12 cellular contexts compared by ENCODE assay signal in genomic region chr1:157044326-157044725, GRCh38. TPM values are rescaled to one million over a fixed set of nuclear protein-coding genes. Genes with fewer than 3 reads are reported as not detected.
DNase-seq lines count a peak whose midpoint lies in the region; ATAC-seq and TF ChIP-seq lines count a peak whose summit lies in the region.
"Had no signal": no experiment of that assay in that cellular context is flagged by ENCODE, and none has a peak within 500 bp of the region (broad histone marks: within the 10 kb centered on the region; RNA-seq: fewer than 3 reads in every experiment).

No MANE protein-coding gene starts in this region.

- DNase-seq in brain microvascular endothelial cell = no peak
- DNase-seq in right lobe of liver = no peak
- no peak for DNase-seq in thyroid gland
- DNase-seq in T-helper 1 cell = no peak
- DNase-seq in activated T-helper 2 cell treated with anti-CD3 and anti-CD28 coated beads, Interferon-gamma antibody, Interleukin-2, Interleukin-4, amounts not matched to agents 10 μg/mL and 5 μg/mL and 100 μg/mL, durations not matched to agents 14 hours and 24 hours and 36 hours (ENCODE audit: low spot score) = no peak
- DNase-seq in NCI-H345 (lab: John Stamatoyannopoulos, UW) = no peak
- DNase-seq: activated B cell treated with CpG ODN at 0.5 μM for 24 hours; central memory CD4-positive, alpha-beta T cell; NCI-H2029 had no signal

- H3K4me1 ChIP-seq in HUES48 (ENCODE audit: control insufficient read depth, insufficient read depth, low read length) = peaks cover 34% of the 10 kb centered on the region
- peaks cover 0 to 36% (median 10%) of the 10 kb centered on the region in 4 donors for H3K4me1 ChIP-seq in right lobe of liver
- H3K4me1 ChIP-seq in thyroid gland = peaks cover 33 to 37% of the 10 kb centered on the region in 2 donors

- H3K9ac ChIP-seq in HUES48 (ENCODE audit: low read depth, low read length) = peak overlapping the region; percentile 82; the same call in 1 of the 2 replicates

- ATAC-seq in right lobe of liver = no peak

- peaks cover 6% of the 10 kb centered on the region for H3K4me1 Mint-ChIP-seq in activated T-helper 2 cell treated with anti-CD3 and anti-CD28 coated beads, Interferon-gamma antibody, Interleukin-2, Interleukin-4, amounts not matched to agents 10 μg/mL and 5 μg/mL and 100 μg/mL, durations not matched to agents 14 hours and 24 hours and 36 hours (ENCODE audit: low read depth)

- no peaks in the 10 kb centered on the region for H3K27me3 ChIP-seq in HUES48 (ENCODE audit: control insufficient read depth, insufficient read depth, low read length)
- no peaks in the 10 kb centered on the region for H3K27me3 ChIP-seq in brain microvascular endothelial cell (replicated peaks)
- no peaks in the 10 kb centered on the region for H3K27me3 ChIP-seq in right lobe of liver
- no peaks in the 10 kb centered on the region for H3K27me3 ChIP-seq in thyroid gland

- in situ Hi-C loops in brain microvascular endothelial cell (cut with HindIII; ENCODE audit: low pct_ligation_motif_present, low sequenced_read_pairs) = no loop called here

- TF ChIP-seq CTCF in brain microvascular endothelial cell (IDR thresholded peaks at IDR 0.05; ENCODE audit: low read depth, low read length, missing control alignments) (no peak), right lobe of liver (IDR thresholded peaks at IDR 0.05) (no peak), thyroid gland (IDR thresholded peaks at IDR 0.05) (no peak)

- peaks cover 81% of the 10 kb centered on the region for H3K27me3 Mint-ChIP-seq in activated T-helper 2 cell treated with anti-CD3 and anti-CD28 coated beads, Interferon-gamma antibody, Interleukin-2, Interleukin-4, amounts not matched to agents 10 μg/mL and 5 μg/mL and 100 μg/mL, durations not matched to agents 14 hours and 24 hours and 36 hours (ENCODE audit: low read depth)

- H3K4me3 ChIP-seq in HUES48 (ENCODE audit: low read depth, low read length) (peak overlapping the region; percentile 77), brain microvascular endothelial cell (ENCODE audit: low read depth, low read length) (peak overlapping the region; percentile 74), right lobe of liver (peak overlapping the region; percentile 56 to 70 (median 68)), thyroid gland (replicated peaks in 1 of 3) (peak overlapping the region in 2 of 3 donors; percentile 2 to 54)

- intact Hi-C loops in right lobe of liver (cut with DNase I) = no loop called here
- intact Hi-C loops in thyroid gland (cut with DNase I) = no loop called here
- intact Hi-C loops in activated T-helper 2 cell treated with anti-CD3 and anti-CD28 coated beads, Interferon-gamma antibody, Interleukin-2, Interleukin-4, amounts not matched to agents 10 μg/mL and 5 μg/mL and 100 μg/mL, durations not matched to agents 14 hours and 24 hours and 36 hours (cut with micrococcal nuclease) = no loop called here

- no peaks in the 10 kb centered on the region for H3K9me3 Mint-ChIP-seq in activated T-helper 2 cell treated with anti-CD3 and anti-CD28 coated beads, Interferon-gamma antibody, Interleukin-2, Interleukin-4, amounts not matched to agents 10 μg/mL and 5 μg/mL and 100 μg/mL, durations not matched to agents 14 hours and 24 hours and 36 hours
- H3K9me3 Mint-ChIP-seq: activated B cell treated with CpG ODN at 0.5 μM for 24 hours; stimulated activated naive CD8-positive, alpha-beta T cell treated with anti-CD3 and anti-CD28 coated beads, Interleukin-15, Interleukin-2, amounts not matched to agents 100 ng/mL and 50 ng/mL, for 24 hours had no signal

- no peaks in the 10 kb centered on the region for H3K36me3 Mint-ChIP-seq in activated T-helper 2 cell treated with anti-CD3 and anti-CD28 coated beads, Interferon-gamma antibody, Interleukin-2, Interleukin-4, amounts not matched to agents 10 μg/mL and 5 μg/mL and 100 μg/mL, durations not matched to agents 14 hours and 24 hours and 36 hours (ENCODE audit: low read depth)

- no peak overlapping the region for H3K27ac Mint-ChIP-seq in activated T-helper 2 cell treated with anti-CD3 and anti-CD28 coated beads, Interferon-gamma antibody, Interleukin-2, Interleukin-4, amounts not matched to agents 10 μg/mL and 5 μg/mL and 100 μg/mL, durations not matched to agents 14 hours and 24 hours and 36 hours
- H3K27ac Mint-ChIP-seq: activated B cell treated with CpG ODN at 0.5 μM for 24 hours; stimulated activated naive CD8-positive, alpha-beta T cell treated with anti-CD3 and anti-CD28 coated beads, Interleukin-15, Interleukin-2, amounts not matched to agents 100 ng/mL and 50 ng/mL, for 24 hours had no signal

- H3K4me3 Mint-ChIP-seq in activated T-helper 2 cell treated with anti-CD3 and anti-CD28 coated beads, Interferon-gamma antibody, Interleukin-2, Interleukin-4, amounts not matched to agents 10 μg/mL and 5 μg/mL and 100 μg/mL, durations not matched to agents 14 hours and 24 hours and 36 hours (ENCODE audit: low read depth) = no peak overlapping the region

- H3K27ac ChIP-seq in HUES48 (ENCODE audit: low read depth, low read length) (no peak overlapping the region), brain microvascular endothelial cell (no peak overlapping the region), right lobe of liver (no peak overlapping the region), thyroid gland (no peak overlapping the region)

- TF ChIP-seq POLR2A in right lobe of liver (IDR thresholded peaks at IDR 0.05) (no peak), thyroid gland (IDR thresholded peaks at IDR 0.05) (no peak)

- WGBS in right lobe of liver (ENCODE audit: insufficient coverage, low coverage, low lambda C conversion rate, missing lambda C conversion rate) = 40% methylated on average over 6 of the region's 6 CpGs
- 26 to 28% methylated on average over 6 of the region's 6 CpGs for WGBS in thyroid gland, 2 donors

- H3K36me3 ChIP-seq in HUES48 (ENCODE audit: control insufficient read depth, insufficient read depth, low read length) (no peaks in the 10 kb centered on the region), brain microvascular endothelial cell (replicated peaks) (no peaks in the 10 kb centered on the region), right lobe of liver (no peaks in the 10 kb centered on the region), thyroid gland (no peaks in the 10 kb centered on the region)
- H3K36me3 ChIP-seq: neutrophil had no signal

- H3K9me3 ChIP-seq in HUES48 (ENCODE audit: control insufficient read depth, insufficient read depth, low read length) = no peaks in the 10 kb centered on the region
- H3K9me3 ChIP-seq in right lobe of liver = no peaks in the 10 kb centered on the region
- H3K9me3 ChIP-seq in thyroid gland = no peaks in the 10 kb centered on the region
- H3K9me3 ChIP-seq: neutrophil had no signal

RNA-seq across cellular contexts. Expression of gene ARHGEF11, which starts 1.2 kb away (rescaled TPM):
- total RNA-seq in right lobe of liver = 10 to 100 TPM; 10.5 to 18.7 (median 12.8) TPM
- total RNA-seq in thyroid gland = 10 to 100 TPM; 31.2 to 56.2 (median 47.4) TPM
- 2.2 and 3.1 TPM in 2 replicates for total RNA-seq in activated T-helper 2 cell treated with anti-CD3 and anti-CD28 coated beads, Interferon-gamma antibody, Interleukin-2, Interleukin-4, amounts not matched to agents 10 μg/mL and 5 μg/mL and 100 μg/mL, durations not matched to agents 14 hours and 24 hours and 36 hours

RNA-seq across cellular contexts. Expression of gene ETV3L, which starts 55.3 kb away (rescaled TPM):
- total RNA-seq in right lobe of liver (not detected), thyroid gland (not detected)
- total RNA-seq in activated T-helper 2 cell treated with anti-CD3 and anti-CD28 coated beads, Interferon-gamma antibody, Interleukin-2, Interleukin-4, amounts not matched to agents 10 μg/mL and 5 μg/mL and 100 μg/mL, durations not matched to agents 14 hours and 24 hours and 36 hours = not detected in 2 replicates
- total RNA-seq: activated B cell treated with CpG ODN at 0.5 μM for 24 hours had no signal
